In the genomic region with DNA sequence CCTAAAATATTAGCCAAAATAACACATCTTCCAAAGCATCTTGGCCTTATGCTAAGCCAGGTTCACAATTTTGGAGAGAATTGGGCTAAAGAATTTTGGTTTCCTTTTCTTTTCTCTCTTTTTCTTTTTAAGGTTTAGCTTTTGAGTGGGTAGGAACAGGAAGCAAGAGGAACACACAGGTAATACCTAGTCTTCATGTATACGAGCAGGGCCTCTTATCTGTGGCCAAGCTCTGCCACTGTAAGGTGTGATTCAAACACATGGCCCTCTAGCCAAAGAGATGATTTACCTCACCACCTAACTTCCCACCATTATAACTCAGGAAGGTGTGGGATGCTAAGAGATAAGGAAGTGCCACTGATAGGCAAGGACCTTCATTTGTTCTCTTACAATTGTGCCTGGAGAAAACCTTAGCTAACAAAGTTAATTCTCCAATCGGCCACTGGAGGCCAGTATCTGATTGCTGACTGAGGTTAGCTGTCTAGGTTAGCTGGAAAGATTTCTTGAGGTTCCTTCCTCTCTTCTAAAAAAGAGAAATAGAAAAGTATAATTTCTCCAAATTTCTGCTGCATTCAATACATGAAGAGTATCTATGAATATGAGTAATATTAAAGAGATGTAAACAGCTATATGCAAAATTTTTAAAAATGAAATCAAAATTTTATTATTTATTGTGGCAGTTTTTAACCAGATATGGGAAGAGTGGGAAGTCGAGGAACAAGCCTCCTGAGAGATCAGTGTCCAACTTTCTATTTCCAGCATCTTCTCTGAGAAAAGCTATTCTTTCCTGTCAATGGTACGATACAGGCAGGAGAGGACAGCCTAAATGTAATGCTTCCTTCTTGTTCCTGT, we compare ENCODE assay signal across 9 cellular contexts. TPM values are rescaled to one million over a fixed set of nuclear protein-coding genes. Genes with fewer than 3 reads are reported as not detected.
A peak's percentile ranks its signal among the peaks of the same experiment; 100 is the strongest.
DNase-seq lines count a peak whose midpoint lies in the region; ATAC-seq and TF ChIP-seq lines count a peak whose summit lies in the region.
"Had no signal": no experiment of that assay in that cellular context is flagged by ENCODE, and none has a peak within 500 bp of the region (broad histone marks: within the 10 kb centered on the region; RNA-seq: fewer than 3 reads in every experiment).

No MANE protein-coding gene starts in this region.

- no peaks in the 10 kb centered on the region for H3K36me3 ChIP-seq in mesenchymal stem cell (ENCODE audit: control insufficient read depth in 1 of 2, insufficient read depth in 2 of 2, low read depth in 1 of 2, low read length in 2 of 2)
- H3K36me3 ChIP-seq: SJSA1 had no signal

- H3K4ac ChIP-seq in mesenchymal stem cell (ENCODE audit: low read depth in 1 of 2, low read length in 2 of 2) = no peak overlapping the region

- H3K4me3 ChIP-seq in mesenchymal stem cell (ENCODE audit: insufficient read depth in 1 of 2, low read depth in 1 of 2, low read length in 2 of 2) = no peak overlapping the region
- H3K4me3 ChIP-seq: SJSA1 had no signal

- H3K9me3 ChIP-seq in mesenchymal stem cell (ENCODE audit: control insufficient read depth, low read length) = no peaks in the 10 kb centered on the region
- H3K9me3 ChIP-seq: SJSA1 had no signal

- no peak overlapping the region for H3K9ac ChIP-seq in mesenchymal stem cell (ENCODE audit: low read length)

- H3K27ac Mint-ChIP-seq in activated CD4-positive, alpha-beta T cell treated with anti-CD3 and anti-CD28 coated beads, Interleukin-2, amount 10 ng/mL, durations not matched to agents 7 days and 5 days = no peak overlapping the region
- H3K27ac Mint-ChIP-seq in effector memory CD8-positive, alpha-beta T cell = no peak overlapping the region
- no peak overlapping the region for H3K27ac Mint-ChIP-seq in stimulated activated naive CD8-positive, alpha-beta T cell treated with anti-CD3 and anti-CD28 coated beads, Interleukin-15, amount 100 ng/mL, for 72 hours

- no peak overlapping the region for H3K4me2 ChIP-seq in mesenchymal stem cell (ENCODE audit: low read length, poor library complexity, severe bottlenecking)

- H2AK5ac ChIP-seq in mesenchymal stem cell (ENCODE audit: low read length, severe bottlenecking) = no peak overlapping the region

- H4K8ac ChIP-seq in mesenchymal stem cell (ENCODE audit: low read length) = no peak overlapping the region

- CTCF ChIA-PET in activated CD4-positive, alpha-beta T cell treated with anti-CD3 and anti-CD28 coated beads, Interleukin-2, amount 10 ng/mL, durations not matched to agents 7 days and 5 days (lab: Charles Lee) = interaction anchor here (0.6 to 2.7 kb wide), 14 partner anchors 9 to 817 kb away, joined by 3 to 14 read pairs (median 4); a partner anchor contains a TSS

- no peak overlapping the region for H3K4me3 Mint-ChIP-seq in activated CD4-positive, alpha-beta T cell treated with anti-CD3 and anti-CD28 coated beads, Interleukin-2, amount 10 ng/mL, durations not matched to agents 7 days and 5 days
- H3K4me3 Mint-ChIP-seq in effector memory CD8-positive, alpha-beta T cell = no peak overlapping the region
- no peak overlapping the region for H3K4me3 Mint-ChIP-seq in stimulated activated naive CD8-positive, alpha-beta T cell treated with anti-CD3 and anti-CD28 coated beads, Interleukin-15, amount 100 ng/mL, for 72 hours

- H3K18ac ChIP-seq in mesenchymal stem cell (ENCODE audit: low read depth in 1 of 2, low read length in 2 of 2) = no peak overlapping the region

- H4K91ac ChIP-seq in mesenchymal stem cell (ENCODE audit: low read length) = no peak overlapping the region

- POLR2A ChIA-PET in activated CD4-positive, alpha-beta T cell treated with anti-CD3 and anti-CD28 coated beads, Interleukin-2, amount 10 ng/mL, durations not matched to agents 7 days and 5 days (lab: Charles Lee) = no interaction called here

- peak; percentile 85 for TF ChIP-seq CTCF in C4-2B (conservative IDR thresholded peaks at IDR 0.05)

- WGBS in mesenchymal stem cell = 89% methylated on average over 3 of the region's 4 CpGs

- no peak overlapping the region for H2BK15ac ChIP-seq in mesenchymal stem cell (ENCODE audit: low read depth, poor library complexity, severe bottlenecking)

- H3K4me1 ChIP-seq in mesenchymal stem cell (ENCODE audit: control insufficient read depth, insufficient read depth, low read depth, low read length) = no peaks in the 10 kb centered on the region
- H3K4me1 ChIP-seq: SJSA1 had no signal

- no peaks in the 10 kb centered on the region for H3K27me3 ChIP-seq in mesenchymal stem cell (ENCODE audit: control insufficient read depth in 1 of 2, insufficient read depth in 1 of 2, low read length in 2 of 2)

- H3K9me3 Mint-ChIP-seq in activated CD4-positive, alpha-beta T cell treated with anti-CD3 and anti-CD28 coated beads, Interleukin-2, amount 10 ng/mL, durations not matched to agents 7 days and 5 days = no peaks in the 10 kb centered on the region
- H3K9me3 Mint-ChIP-seq in effector memory CD8-positive, alpha-beta T cell = no peaks in the 10 kb centered on the region
- no peaks in the 10 kb centered on the region for H3K9me3 Mint-ChIP-seq in stimulated activated naive CD8-positive, alpha-beta T cell treated with anti-CD3 and anti-CD28 coated beads, Interleukin-15, amount 100 ng/mL, for 72 hours

- H2BK12ac ChIP-seq in mesenchymal stem cell (ENCODE audit: low read length in 2 of 2) = no peak overlapping the region

- H3K27me3 Mint-ChIP-seq in activated CD4-positive, alpha-beta T cell treated with anti-CD3 and anti-CD28 coated beads, Interleukin-2, amount 10 ng/mL, durations not matched to agents 7 days and 5 days = peaks cover 7% of the 10 kb centered on the region
- H3K27me3 Mint-ChIP-seq in effector memory CD8-positive, alpha-beta T cell = peaks cover 4 to 12% of the 10 kb centered on the region in 2 donors
- H3K27me3 Mint-ChIP-seq in stimulated activated naive CD8-positive, alpha-beta T cell treated with anti-CD3 and anti-CD28 coated beads, Interleukin-15, amount 100 ng/mL, for 72 hours = peaks cover 11% of the 10 kb centered on the region

- peaks cover 8% of the 10 kb centered on the region for H3K4me1 Mint-ChIP-seq in activated CD4-positive, alpha-beta T cell treated with anti-CD3 and anti-CD28 coated beads, Interleukin-2, amount 10 ng/mL, durations not matched to agents 7 days and 5 days
- H3K4me1 Mint-ChIP-seq in effector memory CD8-positive, alpha-beta T cell (ENCODE audit: low read depth in 2 of 2) = peaks cover 4 to 7% of the 10 kb centered on the region in 2 donors
- H3K4me1 Mint-ChIP-seq in stimulated activated naive CD8-positive, alpha-beta T cell treated with anti-CD3 and anti-CD28 coated beads, Interleukin-15, amount 100 ng/mL, for 72 hours = no peaks in the 10 kb centered on the region

- DNase-seq in NCI-H510A (lab: John Stamatoyannopoulos, UW) (peak; percentile 3), mesenchymal stem cell (peak; percentile 69)
- DNase-seq in activated CD4-positive, alpha-beta T cell treated with anti-CD3 and anti-CD28 coated beads, Interleukin-2, amount 10 ng/mL, durations not matched to agents 7 days and 5 days = peak; percentile 62
- peak; percentile 48 to 59 (median 49) for DNase-seq in effector memory CD8-positive, alpha-beta T cell
- peak; percentile 25 to 50 for DNase-seq in stimulated activated naive CD8-positive, alpha-beta T cell treated with anti-CD3 and anti-CD28 coated beads, Interleukin-15, amount 100 ng/mL, for 72 hours

- no peaks in the 10 kb centered on the region for H3K79me1 ChIP-seq in mesenchymal stem cell (replicated peaks; ENCODE audit: low read length, poor library complexity, severe bottlenecking)

- no peak overlapping the region for H2BK5ac ChIP-seq in mesenchymal stem cell (ENCODE audit: low read depth, low read length, poor library complexity, severe bottlenecking)

- peak; percentile 88 for ATAC-seq in GM18907 (IDR thresholded peaks at IDR 0.05; ENCODE audit: unreplicated experiment)
- peak; percentile 89 for ATAC-seq in HG03097 (IDR thresholded peaks at IDR 0.05; ENCODE audit: low FRiP score, unreplicated experiment)
- peak; percentile 82 for ATAC-seq in effector memory CD8-positive, alpha-beta T cell (replicated peaks)
- peak; percentile 87 for ATAC-seq in stimulated activated naive CD8-positive, alpha-beta T cell treated with anti-CD3 and anti-CD28 coated beads, Interleukin-15, amount 100 ng/mL, for 72 hours

- no peak overlapping the region for H2AFZ ChIP-seq in mesenchymal stem cell (ENCODE audit: low read depth, low read length)

- H2BK120ac ChIP-seq in mesenchymal stem cell (ENCODE audit: low read depth, low read length) = no peak overlapping the region

- H3K27ac ChIP-seq in C4-2B (no peak overlapping the region), mesenchymal stem cell (ENCODE audit: low read length, poor library complexity, severe bottlenecking) (no peak overlapping the region)
- H3K27ac ChIP-seq: SJSA1 had no signal

- no peaks in the 10 kb centered on the region for H3K36me3 Mint-ChIP-seq in activated CD4-positive, alpha-beta T cell treated with anti-CD3 and anti-CD28 coated beads, Interleukin-2, amount 10 ng/mL, durations not matched to agents 7 days and 5 days (ENCODE audit: low read depth)
- no peaks in the 10 kb centered on the region for H3K36me3 Mint-ChIP-seq in effector memory CD8-positive, alpha-beta T cell (ENCODE audit: insufficient read depth)

- H3K14ac ChIP-seq in mesenchymal stem cell (ENCODE audit: low read length in 2 of 2) = no peak overlapping the region

- no peak overlapping the region for H3K23ac ChIP-seq in mesenchymal stem cell (ENCODE audit: low read length in 2 of 2)

RNA-seq across cellular contexts. Expression of a gene that starts 30.1 kb away (rescaled TPM):
- total RNA-seq in activated CD4-positive, alpha-beta T cell treated with anti-CD3 and anti-CD28 coated beads, Interleukin-2, amount 10 ng/mL, durations not matched to agents 7 days and 5 days = 10 to 100 TPM; 16.3 to 21.5 TPM
- 33.3 TPM for polyA plus RNA-seq in mesenchymal stem cell (2013, experiment 1 of 2)
- polyA plus RNA-seq in mesenchymal stem cell (2013, experiment 2 of 2) = 32.8 TPM

RNA-seq across cellular contexts. Expression of a gene that starts 51.5 kb away (rescaled TPM):
- under 1 TPM; 0.85 to 0.94 TPM for total RNA-seq in activated CD4-positive, alpha-beta T cell treated with anti-CD3 and anti-CD28 coated beads, Interleukin-2, amount 10 ng/mL, durations not matched to agents 7 days and 5 days
- polyA plus RNA-seq in mesenchymal stem cell (2013, experiment 1 of 2) = 0.69 TPM
- polyA plus RNA-seq in mesenchymal stem cell (2013, experiment 2 of 2) = 0.78 TPM

Comparison
In these comparisons a context has a peak if more than half of its experiments do, and no peak if none do; other contexts are left out.
1. DNase-seq: peak in every context shown above with its lines; median percentile 69 in mesenchymal stem cell; 62 in activated CD4-positive, alpha-beta T cell treated with anti-CD3 and anti-CD28 coated beads, Interleukin-2, amount 10 ng/mL, durations not matched to agents 7 days and 5 days; 49 in effector memory CD8-positive, alpha-beta T cell; 38 in stimulated activated naive CD8-positive, alpha-beta T cell treated with anti-CD3 and anti-CD28 coated beads, Interleukin-15, amount 100 ng/mL, for 72 hours; 3 in NCI-H510A.